In genomic region chr12:69739287-69740191, GRCh38 we compare ENCODE assay signal across 1 cellular context.
TF ChIP-seq lines count a peak whose summit lies in the region.

No MANE protein-coding gene starts in this region.

TF ChIP-seq in HEK293, 187 proteins besides CTCF, POLR2A, EP300 and RAD21 (continued from another document and continues in another):
- TF ChIP-seq BCL6B (tag by site-specific recombination; IDR thresholded peaks at IDR 0.05) (no peak), BCL11A (tag by site-specific recombination; IDR thresholded peaks at IDR 0.05; ENCODE audit: low read depth) (no peak), ZFP37 (tag by site-specific recombination; IDR thresholded peaks at IDR 0.05) (peak; percentile 43), GFI1B (tag by site-specific recombination; IDR thresholded peaks at IDR 0.05) (no peak), RBAK (tag by site-specific recombination; IDR thresholded peaks at IDR 0.05) (no peak), ZSCAN30 (tag by site-specific recombination; IDR thresholded peaks at IDR 0.05) (peak; percentile 7; the same call in 1 of the 2 replicates), ZNF76 (tag by site-specific recombination; IDR thresholded peaks at IDR 0.05; ENCODE audit: borderline replicate concordance, low read depth) (peak; percentile 39; the same call in 1 of the 2 replicates), ZNF362 (tag by site-specific recombination; IDR thresholded peaks at IDR 0.05) (no peak), INSM2 (tag by site-specific recombination; IDR thresholded peaks at IDR 0.05) (no peak), PRDM10 (tag by site-specific recombination; IDR thresholded peaks at IDR 0.05) (0 out of 2 replicates have a peak, but pooled peaks have one; percentile 50), SETDB1 (IDR thresholded peaks at IDR 0.05; ENCODE audit: insufficient read length, low read length) (no peak), ZNF221 (tag by site-specific recombination; IDR thresholded peaks at IDR 0.05; ENCODE audit: borderline replicate concordance) (no peak), ZIC2 (tag by site-specific recombination; IDR thresholded peaks at IDR 0.05) (peak; percentile 55; the same call in 1 of the 2 replicates), ZNF114 (tag by site-specific recombination; IDR thresholded peaks at IDR 0.05) (no peak), ELK4 (IDR thresholded peaks at IDR 0.05; ENCODE audit: borderline replicate concordance, low read depth, low read length) (no peak), ZNF747 (tag by site-specific recombination; IDR thresholded peaks at IDR 0.05) (no peak), ZBTB10 (tag by site-specific recombination; IDR thresholded peaks at IDR 0.05) (no peak), ZSCAN4 (tag by site-specific recombination; IDR thresholded peaks at IDR 0.05) (no peak), ZNF169 (tag by site-specific recombination; IDR thresholded peaks at IDR 0.05) (no peak), ZNF513 (tag by site-specific recombination; IDR thresholded peaks at IDR 0.05) (peak; percentile 19; the same call in 1 of the 2 replicates), ZSCAN16 (tag by site-specific recombination; IDR thresholded peaks at IDR 0.05) (no peak), ZNF518A (tag by site-specific recombination; conservative IDR thresholded peaks at IDR 0.05; ENCODE audit: low read depth) (no peak), ZNF624 (tag by site-specific recombination; IDR thresholded peaks at IDR 0.05) (no peak), ZNF426 (tag by site-specific recombination; IDR thresholded peaks at IDR 0.05) (no peak), ZBTB6 (tag by site-specific recombination; IDR thresholded peaks at IDR 0.05) (no peak), ZFP69B (tag by site-specific recombination; IDR thresholded peaks at IDR 0.05) (peak; percentile 86), ZNF544 (tag by site-specific recombination; IDR thresholded peaks at IDR 0.05) (no peak), ZBTB48 (tag by site-specific recombination; IDR thresholded peaks at IDR 0.05) (no peak), ZNF768 (tag by site-specific recombination; IDR thresholded peaks at IDR 0.05) (no peak), ZNF155 (tag by site-specific recombination; IDR thresholded peaks at IDR 0.05) (no peak), ZNF214 (tag by site-specific recombination; IDR thresholded peaks at IDR 0.05; ENCODE audit: borderline replicate concordance) (no peak), ZNF549 (tag by site-specific recombination; IDR thresholded peaks at IDR 0.05) (no peak), ZNF514 (tag by site-specific recombination; IDR thresholded peaks at IDR 0.05) (no peak), ZNF654 (tag by site-specific recombination; IDR thresholded peaks at IDR 0.05; ENCODE audit: low read depth) (no peak), ZNF354C (tag by site-specific recombination; IDR thresholded peaks at IDR 0.05; ENCODE audit: borderline replicate concordance, low read depth) (no peak)
